ENCODE assay signal across 10 cellular contexts in genomic region chr5:69367697-69368279, GRCh38. TPM values are rescaled to one million over a fixed set of nuclear protein-coding genes. Genes with fewer than 3 reads are reported as not detected.
A peak's percentile ranks its signal among the peaks of the same experiment; 100 is the strongest.
DNase-seq lines count a peak whose midpoint lies in the region; ATAC-seq, FAIRE-seq and TF ChIP-seq lines count a peak whose summit lies in the region.
"Had no signal": no experiment of that assay in that cellular context is flagged by ENCODE, and none has a peak within 500 bp of the region (broad histone marks: within the 10 kb centered on the region; RNA-seq: fewer than 3 reads in every experiment).

No MANE protein-coding gene starts in this region.

- TF ChIP-seq CTCF in GM12874 (IDR thresholded peaks at IDR 0.05; ENCODE audit: insufficient read depth, low read depth, low read length) (0 out of 2 replicates have a peak, but pooled peaks have one; percentile 4), OCI-LY7 (conservative IDR thresholded peaks at IDR 0.05; ENCODE audit: low read length) (peak; percentile 70), parathyroid adenoma (IDR thresholded peaks at IDR 0.05) (no peak)

- H4K20me1 ChIP-seq in OCI-LY7 (ENCODE audit: insufficient read depth, low read length) = peaks cover 12% of the 10 kb centered on the region

- no peaks in the 10 kb centered on the region for H3K9me3 ChIP-seq in OCI-LY7 (ENCODE audit: low read length)
- H3K9me3 ChIP-seq in effector memory CD4-positive, alpha-beta T cell (ENCODE audit: control insufficient read depth, low read length) = no peaks in the 10 kb centered on the region
- no peaks in the 10 kb centered on the region for H3K9me3 ChIP-seq in parathyroid adenoma (ENCODE audit: control insufficient read depth, low read length)

- H2AFZ ChIP-seq in OCI-LY7 (ENCODE audit: low read length) (no peak overlapping the region), parathyroid adenoma (no peak overlapping the region)

- ATAC-seq in GM18909 (IDR thresholded peaks at IDR 0.05; ENCODE audit: poor library complexity, unreplicated experiment) = no peak

- no peaks in the 10 kb centered on the region for H3K9me2 ChIP-seq in OCI-LY7 (ENCODE audit: insufficient read depth, low read length)

- no peaks in the 10 kb centered on the region for H3K27me3 ChIP-seq in effector memory CD4-positive, alpha-beta T cell (replicated peaks; ENCODE audit: control insufficient read depth, insufficient read depth, low read length, poor library complexity, severe bottlenecking)
- H3K27me3 ChIP-seq in parathyroid adenoma (ENCODE audit: control insufficient read depth, insufficient read depth, low read length) = no peaks in the 10 kb centered on the region

- H3K4me3 ChIP-seq in OCI-LY7 (ENCODE audit: low read depth, low read length, poor library complexity, severe bottlenecking) = peak overlapping the region; percentile 84
- H3K4me3 ChIP-seq in effector memory CD4-positive, alpha-beta T cell (ENCODE audit: insufficient read depth, low read depth, low read length, poor library complexity, severe bottlenecking) = no peak overlapping the region
- H3K4me3 ChIP-seq in parathyroid adenoma (ENCODE audit: low read depth, low read length) = peak overlapping the region; percentile 89

- no peak for FAIRE-seq in HTR-8/SVneo (lab: Jason Lieb, UNC)

- intact Hi-C loops in OCI-LY7 (cut with micrococcal nuclease; ENCODE audit: unreplicated experiment) = no loop called here

- no peak for DNase-seq in OCI-LY7 (ENCODE audit: low spot score)
- no peak for DNase-seq in effector memory CD4-positive, alpha-beta T cell
- DNase-seq in T1000 (lab: John Stamatoyannopoulos, UW) = no peak
- no peak for DNase-seq in HTR-8/SVneo (ENCODE audit: insufficient read length, low spot score)
- DNase-seq in GM19238 (ENCODE audit: insufficient read length, low spot score) = no peak
- DNase-seq: H7, hippocampal formation had no signal

- H3K36me3 ChIP-seq in OCI-LY7 (ENCODE audit: insufficient read depth, low read length) (peaks cover 66% of the 10 kb centered on the region), parathyroid adenoma (ENCODE audit: control insufficient read depth, insufficient read depth, low read length) (no peaks in the 10 kb centered on the region)
- peaks cover 22% of the 10 kb centered on the region for H3K36me3 ChIP-seq in effector memory CD4-positive, alpha-beta T cell (ENCODE audit: control insufficient read depth, insufficient read depth, low read length)

- CTCF ChIA-PET in OCI-LY7 (lab: Charles Lee; ENCODE audit: unreplicated experiment) = no interaction called here

- BruUV-seq in OCI-LY7 (replicated peaks; lab: Mats Ljungman, UMichigan) = no TSS peak

- H3K27ac ChIP-seq in OCI-LY7 (ENCODE audit: low read depth, low read length, poor library complexity, severe bottlenecking) (peak overlapping the region; percentile 88), parathyroid adenoma (no peak overlapping the region)
- peak overlapping the region; percentile 99 for H3K27ac ChIP-seq in effector memory CD4-positive, alpha-beta T cell (ENCODE audit: insufficient read depth, low read length, poor library complexity, severe bottlenecking)

- H3K9ac ChIP-seq in parathyroid adenoma = no peak overlapping the region

- POLR2A ChIA-PET in OCI-LY7 (lab: Charles Lee) = no interaction called here

- H3K4me2 ChIP-seq in OCI-LY7 (ENCODE audit: low read length) (peak overlapping the region; percentile 90), parathyroid adenoma (ENCODE audit: low read length) (peak overlapping the region; percentile 100)

- peaks cover 41% of the 10 kb centered on the region for H3K4me1 ChIP-seq in OCI-LY7 (ENCODE audit: insufficient read depth, low read length, poor library complexity, severe bottlenecking)
- H3K4me1 ChIP-seq in effector memory CD4-positive, alpha-beta T cell (ENCODE audit: control insufficient read depth, insufficient read depth, low read length, poor library complexity, severe bottlenecking) = peaks cover 6% of the 10 kb centered on the region
- peaks cover 4% of the 10 kb centered on the region for H3K4me1 ChIP-seq in parathyroid adenoma

- H3K79me2 ChIP-seq in OCI-LY7 (ENCODE audit: insufficient read depth, low read depth, low read length) (peaks cover 91% of the 10 kb centered on the region), parathyroid adenoma (peaks cover 23% of the 10 kb centered on the region)

RNA-seq across cellular contexts. Expression of gene AK6, which starts 1.5 kb away (rescaled TPM):
- total RNA-seq in OCI-LY7 (2014; rRNA removed; shearing (Covaris generic)) = 54.9 and 91.8 TPM in 2 replicates
- 85.4 and 85.7 TPM in 2 replicates for total RNA-seq in OCI-LY7 (2022)

RNA-seq across cellular contexts. Expression of gene TAF9, which starts 1.5 kb away (rescaled TPM):
- total RNA-seq in OCI-LY7 (2014; rRNA removed; shearing (Covaris generic)) = 113 TPM in 2 replicates
- 101 and 126 TPM in 2 replicates for total RNA-seq in OCI-LY7 (2022)

RNA-seq across cellular contexts. Expression of gene RAD17, which starts 1.8 kb away (rescaled TPM):
- total RNA-seq in OCI-LY7 (2014; rRNA removed; shearing (Covaris generic)) = 41.6 and 64.1 TPM in 2 replicates
- 79.1 and 96.8 TPM in 2 replicates for total RNA-seq in OCI-LY7 (2022)

RNA-seq across cellular contexts. Expression of gene CCDC125, which starts 35.2 kb away (rescaled TPM):
- 3.8 and 4.8 TPM in 2 replicates for total RNA-seq in OCI-LY7 (2014; rRNA removed; shearing (Covaris generic))
- total RNA-seq in OCI-LY7 (2022) = 8.5 and 10.0 TPM in 2 replicates
- total RNA-seq: H7 had no signal

RNA-seq across cellular contexts. Expression of gene MARVELD2, which starts 47.1 kb away (rescaled TPM):
- 0.57 and 0.82 TPM in 2 replicates for total RNA-seq in OCI-LY7 (2014; rRNA removed; shearing (Covaris generic))
- total RNA-seq in OCI-LY7 (2022) = 1.2 and 2.0 TPM in 2 replicates
